Comparison of ENCODE assay signal across 24 cellular contexts in the genomic region with DNA sequence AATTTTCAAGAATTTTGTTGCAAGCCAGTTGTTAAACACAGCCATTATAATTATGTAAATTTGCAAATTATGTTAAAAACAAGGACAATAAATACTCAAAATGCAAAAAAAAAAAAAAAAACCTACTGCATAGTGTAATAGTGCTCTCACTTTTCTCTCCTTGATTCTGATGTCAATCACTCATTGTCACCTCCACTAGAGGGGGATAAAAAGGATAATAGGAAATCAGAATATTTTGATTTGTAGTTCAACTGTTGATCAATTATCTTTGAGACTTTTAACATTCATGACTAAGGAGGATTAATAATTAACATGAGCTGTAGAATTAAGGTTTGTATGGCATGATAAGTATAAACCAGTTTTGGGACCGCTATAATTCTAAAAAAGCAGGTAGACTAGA. TPM values are rescaled to one million over a fixed set of nuclear protein-coding genes. Genes with fewer than 3 reads are reported as not detected.
"Had no signal": no experiment of that assay in that cellular context is flagged by ENCODE, and none has a peak within 500 bp of the region (broad histone marks: within the 10 kb centered on the region; RNA-seq: fewer than 3 reads in every experiment).

No MANE protein-coding gene starts in this region.

- H3K27me3 ChIP-seq: brain microvascular endothelial cell, tibial nerve, uterus had no signal

- H3K9me3 ChIP-seq: lower lobe of right lung, tibial nerve, uterus had no signal

- H3K36me3 Mint-ChIP-seq: natural killer cell had no signal

- H3K4me1 Mint-ChIP-seq: activated CD4-positive, alpha-beta T cell treated with anti-CD3 and anti-CD28 coated beads, Interleukin-2, amount 10 ng/mL, durations not matched to agents 7 days and 5 days; natural killer cell had no signal

- H3K27ac ChIP-seq: brain microvascular endothelial cell, lower lobe of right lung, tibial nerve, uterus had no signal

- ATAC-seq: activated CD4-positive, CD25-positive, alpha-beta regulatory T cell treated with anti-CD3 and anti-CD28 coated beads, Interleukin-2, amount 50 U/mL, for 24 hours; activated CD8-positive, alpha-beta T cell treated with anti-CD3 and anti-CD28 coated beads, Interleukin-2, amount 10 ng/mL, durations not matched to agents 7 days and 5 days; activated T-cell treated with anti-CD3 and anti-CD28 coated beads, Interleukin-2, amount 50 U/mL, for 72 hours; esophagus mucosa; natural killer cell had no signal

- H3K36me3 ChIP-seq: brain microvascular endothelial cell, lower lobe of right lung, tibial nerve, uterus had no signal

- H3K4me3 ChIP-seq: lower lobe of right lung, tibial nerve, uterus had no signal

- H3K9me3 Mint-ChIP-seq: activated CD4-positive, alpha-beta T cell treated with anti-CD3 and anti-CD28 coated beads, Interleukin-2, amount 10 ng/mL, durations not matched to agents 7 days and 5 days; activated T-cell treated with anti-CD3 and anti-CD28 coated beads, Interleukin-2, amount 50 U/mL, for 72 hours; natural killer cell; T-helper 1 cell treated with Interleukin-12 subunit alpha and Interleukin-12 subunit beta and Interleukin-4 antibody, amounts not matched to agents 30 μg/mL and 1 μg/mL, for 36 hours had no signal

- H3K27ac Mint-ChIP-seq: activated CD4-positive, alpha-beta T cell treated with anti-CD3 and anti-CD28 coated beads, Interleukin-2, amount 10 ng/mL, durations not matched to agents 7 days and 5 days; activated CD8-positive, alpha-beta T cell treated with anti-CD3 and anti-CD28 coated beads, Interleukin-2, amount 10 ng/mL, durations not matched to agents 7 days and 5 days; activated T-cell treated with anti-CD3 and anti-CD28 coated beads, Interleukin-2, amount 50 U/mL, for 72 hours; natural killer cell; T-helper 1 cell treated with Interleukin-12 subunit alpha and Interleukin-12 subunit beta and Interleukin-4 antibody, amounts not matched to agents 30 μg/mL and 1 μg/mL, for 36 hours had no signal

- H3K4me1 ChIP-seq: lower lobe of right lung, uterus had no signal

- DNase-seq: activated CD4-positive, alpha-beta T cell treated with anti-CD3 and anti-CD28 coated beads, Interleukin-2, amount 10 ng/mL, durations not matched to agents 7 days and 5 days; activated CD8-positive, alpha-beta memory T cell treated with anti-CD3 and anti-CD28 coated beads, Interleukin-2, amount 50 U/mL, for 4 hours; activated CD8-positive, alpha-beta T cell treated with anti-CD3 and anti-CD28 coated beads, Interleukin-2, amount 10 ng/mL, durations not matched to agents 7 days and 5 days; activated effector memory CD4-positive, alpha-beta T cell treated with anti-CD3 and anti-CD28 coated beads, Interleukin-2, amount 50 U/mL, for 16 hours; activated naive CD4-positive, alpha-beta T cell treated with anti-CD3 and anti-CD28 coated beads, Interleukin-2, amount 50 U/mL, for 16 hours; activated T-cell treated with anti-CD3 and anti-CD28 coated beads, Interleukin-2, amount 50 U/mL, for 72 hours; aorta; brain microvascular endothelial cell; cortex of kidney; effector CD4-positive, alpha-beta T cell; left cardiac atrium; lower lobe of right lung; natural killer cell; nucleus accumbens; posterior cingulate gyrus; retina; stimulated activated CD4-positive, alpha-beta T cell treated with anti-CD3 and anti-CD28 coated beads, Interleukin-12 subunit alpha, Interleukin-12 subunit beta, amount 100 ng/mL, for 4 hours; stimulated activated CD4-positive, alpha-beta T cell treated with anti-CD3 and anti-CD28 coated beads, Interleukin-1b, Interleukin-23, amount 100 ng/mL, for 48 hours; stimulated activated naive CD4-positive, alpha-beta T cell treated with Interleukin-2 at 50 U/mL for 16 hours; uterus had no signal

- H3K4me3 Mint-ChIP-seq: activated CD4-positive, alpha-beta T cell treated with anti-CD3 and anti-CD28 coated beads, Interleukin-2, amount 10 ng/mL, durations not matched to agents 7 days and 5 days; activated CD8-positive, alpha-beta T cell treated with anti-CD3 and anti-CD28 coated beads, Interleukin-2, amount 10 ng/mL, durations not matched to agents 7 days and 5 days; activated T-cell treated with anti-CD3 and anti-CD28 coated beads, Interleukin-2, amount 50 U/mL, for 72 hours; natural killer cell; T-helper 1 cell treated with Interleukin-12 subunit alpha and Interleukin-12 subunit beta and Interleukin-4 antibody, amounts not matched to agents 30 μg/mL and 1 μg/mL, for 36 hours had no signal

RNA-seq across cellular contexts. Expression of a gene that starts 40.2 kb away (rescaled TPM):
- total RNA-seq: activated CD8-positive, alpha-beta T cell treated with anti-CD3 and anti-CD28 coated beads, Interleukin-2, amount 10 ng/mL, durations not matched to agents 7 days and 5 days had no signal
